28 cellular contexts compared by ENCODE assay signal in genomic region chr11:6843670-6844069, GRCh38. TPM values are rescaled to one million over a fixed set of nuclear protein-coding genes. Genes with fewer than 3 reads are reported as not detected.
"Had no signal": no experiment of that assay in that cellular context is flagged by ENCODE, and none has a peak within 500 bp of the region (broad histone marks: within the 10 kb centered on the region; RNA-seq: fewer than 3 reads in every experiment).

No MANE protein-coding gene starts in this region.

- H3K4me3 ChIP-seq: ascending aorta, body of pancreas, SJSA1 had no signal

- H3K4me1 Mint-ChIP-seq: activated naive CD4-positive, alpha-beta T cell treated with anti-CD3 and anti-CD28 coated beads, Interleukin-2, amount 50 U/mL, for 24 hours had no signal

- H3K4me3 Mint-ChIP-seq: activated CD8-positive, alpha-beta T cell treated with anti-CD3 and anti-CD28 coated beads, Interleukin-2, amount 10 ng/mL, durations not matched to agents 7 days and 5 days; activated naive CD4-positive, alpha-beta T cell treated with anti-CD3 and anti-CD28 coated beads, Interleukin-2, amount 50 U/mL, for 24 hours; activated T-cell treated with anti-CD3 and anti-CD28 coated beads, Interleukin-2, amount 50 U/mL, for 24 hours; activated T-helper 1 cell treated with anti-CD3 and anti-CD28 coated beads, Interleukin-12 subunit alpha, Interleukin-12 subunit beta, Interleukin-2, Interleukin-4 antibody, amounts not matched to agents 30 ng/mL and 10 ng/mL and 1 ng/mL, durations not matched to agents 14 hours and 24 hours and 36 hours; T-helper 2 cell treated with Interferon-gamma antibody and Interleukin-4, amounts not matched to agents 5 μg/mL and 100 μg/mL, for 36 hours had no signal

- H3K9me3 Mint-ChIP-seq: activated naive CD4-positive, alpha-beta T cell treated with anti-CD3 and anti-CD28 coated beads, Interleukin-2, amount 50 U/mL, for 24 hours; activated T-cell treated with anti-CD3 and anti-CD28 coated beads, Interleukin-2, amount 50 U/mL, for 24 hours; activated T-helper 1 cell treated with anti-CD3 and anti-CD28 coated beads, Interleukin-12 subunit alpha, Interleukin-12 subunit beta, Interleukin-2, Interleukin-4 antibody, amounts not matched to agents 30 ng/mL and 10 ng/mL and 1 ng/mL, durations not matched to agents 14 hours and 24 hours and 36 hours had no signal

- H3K9me3 ChIP-seq: ascending aorta, body of pancreas, SJSA1 had no signal

- H3K27ac ChIP-seq: ascending aorta, body of pancreas, SJSA1 had no signal

- H3K4me1 ChIP-seq: ascending aorta, body of pancreas, SJSA1 had no signal

- H3K27me3 ChIP-seq: ascending aorta, body of pancreas, SJSA1 had no signal

- H3K36me3 Mint-ChIP-seq: activated naive CD4-positive, alpha-beta T cell treated with anti-CD3 and anti-CD28 coated beads, Interleukin-2, amount 50 U/mL, for 24 hours had no signal

- H3K36me3 ChIP-seq: ascending aorta, SJSA1 had no signal

- ATAC-seq: activated CD8-positive, alpha-beta T cell treated with anti-CD3 and anti-CD28 coated beads, Interleukin-2, amount 10 ng/mL, durations not matched to agents 7 days and 5 days; body of pancreas; PC-3; SK-N-SH treated with all-trans-retinoic acid at 6 μM for 48 hours had no signal

- DNase-seq: activated CD4-positive, alpha-beta T cell treated with anti-CD3 and anti-CD28 coated beads for 48 hours; activated CD4-positive, alpha-beta T cell treated with anti-CD3 and anti-CD28 coated beads, Interleukin-2, amount 50 U/mL, for 4 hours; activated CD4-positive, CD25-positive, alpha-beta regulatory T cell treated with anti-CD3 and anti-CD28 coated beads, Interleukin-2, amount 50 U/mL, for 72 hours; activated CD8-positive, alpha-beta memory T cell treated with anti-CD3 and anti-CD28 coated beads, Interleukin-2, amount 50 U/mL, for 48 hours; activated CD8-positive, alpha-beta T cell treated with anti-CD3 and anti-CD28 coated beads, Interleukin-2, amount 10 ng/mL, durations not matched to agents 7 days and 5 days; activated effector memory CD4-positive, alpha-beta T cell treated with Interleukin-2 at 50 U/mL for 16 hours; activated naive CD4-positive, alpha-beta T cell; activated T-cell treated with anti-CD3 and anti-CD28 coated beads, Interleukin-2, amount 50 U/mL, for 24 hours; amniotic stem cell; body of pancreas; central memory CD4-positive, alpha-beta T cell; Kasumi-1; NCI-H146; NCI-H187 treated with DMSO at 0.1 percent for 48 hours; NCI-H345; NCI-H524; PC-3; SHP77; SW 1271 had no signal

- H3K27ac Mint-ChIP-seq: activated CD8-positive, alpha-beta T cell treated with anti-CD3 and anti-CD28 coated beads, Interleukin-2, amount 10 ng/mL, durations not matched to agents 7 days and 5 days; activated naive CD4-positive, alpha-beta T cell treated with anti-CD3 and anti-CD28 coated beads, Interleukin-2, amount 50 U/mL, for 24 hours; activated T-cell treated with anti-CD3 and anti-CD28 coated beads, Interleukin-2, amount 50 U/mL, for 24 hours; activated T-helper 1 cell treated with anti-CD3 and anti-CD28 coated beads, Interleukin-12 subunit alpha, Interleukin-12 subunit beta, Interleukin-2, Interleukin-4 antibody, amounts not matched to agents 30 ng/mL and 10 ng/mL and 1 ng/mL, durations not matched to agents 14 hours and 24 hours and 36 hours; T-helper 2 cell treated with Interferon-gamma antibody and Interleukin-4, amounts not matched to agents 5 μg/mL and 100 μg/mL, for 36 hours had no signal

RNA-seq across cellular contexts. Expression of gene OR10A5, which starts 1.8 kb away (rescaled TPM):
- total RNA-seq: activated CD8-positive, alpha-beta T cell treated with anti-CD3 and anti-CD28 coated beads, Interleukin-2, amount 10 ng/mL, durations not matched to agents 7 days and 5 days; activated T-helper 1 cell treated with anti-CD3 and anti-CD28 coated beads, Interleukin-12 subunit alpha, Interleukin-12 subunit beta, Interleukin-2, Interleukin-4 antibody, amounts not matched to agents 30 ng/mL and 10 ng/mL and 1 ng/mL, durations not matched to agents 14 hours and 24 hours and 36 hours; ascending aorta; body of pancreas; bronchial epithelial cell; chondrocyte; PC-3; SJSA1; T-helper 1 cell treated with Interleukin-12 subunit alpha and Interleukin-12 subunit beta and Interleukin-4 antibody, amounts not matched to agents 30 ng/mL and 1 ng/mL, for 36 hours had no signal

RNA-seq across cellular contexts. Expression of gene OR10A2, which starts 19.2 kb away (rescaled TPM):
- total RNA-seq: activated CD8-positive, alpha-beta T cell treated with anti-CD3 and anti-CD28 coated beads, Interleukin-2, amount 10 ng/mL, durations not matched to agents 7 days and 5 days; activated T-helper 1 cell treated with anti-CD3 and anti-CD28 coated beads, Interleukin-12 subunit alpha, Interleukin-12 subunit beta, Interleukin-2, Interleukin-4 antibody, amounts not matched to agents 30 ng/mL and 10 ng/mL and 1 ng/mL, durations not matched to agents 14 hours and 24 hours and 36 hours; ascending aorta; body of pancreas; bronchial epithelial cell; chondrocyte; PC-3; SJSA1; T-helper 1 cell treated with Interleukin-12 subunit alpha and Interleukin-12 subunit beta and Interleukin-4 antibody, amounts not matched to agents 30 ng/mL and 1 ng/mL, for 36 hours had no signal

RNA-seq across cellular contexts. Expression of gene OR10A4, which starts 32.8 kb away (rescaled TPM):
- total RNA-seq: activated CD8-positive, alpha-beta T cell treated with anti-CD3 and anti-CD28 coated beads, Interleukin-2, amount 10 ng/mL, durations not matched to agents 7 days and 5 days; activated T-helper 1 cell treated with anti-CD3 and anti-CD28 coated beads, Interleukin-12 subunit alpha, Interleukin-12 subunit beta, Interleukin-2, Interleukin-4 antibody, amounts not matched to agents 30 ng/mL and 10 ng/mL and 1 ng/mL, durations not matched to agents 14 hours and 24 hours and 36 hours; ascending aorta; body of pancreas; bronchial epithelial cell; chondrocyte; PC-3; SJSA1; T-helper 1 cell treated with Interleukin-12 subunit alpha and Interleukin-12 subunit beta and Interleukin-4 antibody, amounts not matched to agents 30 ng/mL and 1 ng/mL, for 36 hours had no signal

RNA-seq across cellular contexts. Expression of gene OR6A2, which starts 44.2 kb away (rescaled TPM):
- total RNA-seq: ascending aorta, chondrocyte, SJSA1 had no signal

RNA-seq across cellular contexts. Expression of gene OR2D2, which starts 48.6 kb away (rescaled TPM):
- total RNA-seq: activated CD8-positive, alpha-beta T cell treated with anti-CD3 and anti-CD28 coated beads, Interleukin-2, amount 10 ng/mL, durations not matched to agents 7 days and 5 days; ascending aorta; bronchial epithelial cell; chondrocyte; SJSA1 had no signal
